In the genomic region with DNA sequence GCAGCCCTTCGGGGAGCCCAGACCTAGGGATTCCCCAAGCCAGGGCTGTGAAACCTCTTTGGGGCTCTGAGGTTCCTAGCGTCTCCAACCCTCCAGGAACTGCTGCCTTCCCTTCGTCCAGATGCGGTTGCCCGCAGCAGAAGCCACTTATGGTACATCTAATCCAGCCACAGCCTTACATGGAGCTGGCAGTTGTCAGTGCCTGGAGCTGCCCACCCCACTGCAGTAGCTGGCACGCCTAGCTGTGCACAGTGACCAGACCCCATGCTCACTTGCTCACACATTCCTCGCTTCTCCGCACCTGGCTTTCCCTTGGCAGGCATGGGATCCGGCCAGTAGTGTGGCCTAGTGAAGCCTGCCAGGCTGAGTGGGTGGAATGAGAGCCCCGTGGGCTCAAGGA, we compare ENCODE assay signal across 1 cellular context.
TF ChIP-seq lines count a peak whose summit lies in the region.

No MANE protein-coding gene starts in this region.

TF ChIP-seq in HepG2, 621 proteins besides CTCF, POLR2A, EP300 and RAD21 (continued from another document):
- TF ChIP-seq ZBTB39 (CRISPR knock-in tag; IDR thresholded peaks at IDR 0.05) (no peak), E2F1 (CRISPR knock-in tag; IDR thresholded peaks at IDR 0.05) (no peak)
- TF ChIP-seq, protein P1, sequence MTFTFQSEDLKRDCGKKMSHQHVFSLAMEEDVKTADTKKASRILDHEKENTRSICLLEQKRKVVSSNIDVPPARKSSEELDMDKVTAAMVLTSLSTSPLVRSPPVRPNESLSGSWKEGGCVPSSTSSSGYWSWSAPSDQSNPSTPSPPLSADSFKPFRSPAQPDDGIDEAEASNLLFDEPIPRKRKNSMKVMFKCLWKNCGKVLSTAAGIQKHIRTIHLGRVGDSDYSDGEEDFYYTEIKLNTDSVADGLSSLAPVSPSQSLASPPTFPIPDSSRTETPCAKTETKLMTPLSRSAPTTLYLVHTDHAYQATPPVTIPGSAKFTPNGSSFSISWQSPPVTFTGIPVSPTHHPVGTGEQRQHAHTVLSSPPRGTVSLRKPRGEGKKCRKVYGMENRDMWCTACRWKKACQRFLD (CRISPR knock-in tag; IDR thresholded peaks at IDR 0.05; ENCODE audit: borderline replicate concordance) = no peak
